Comparison of ENCODE assay signal across 16 cellular contexts in genomic region chr2:241198381-241199282, GRCh38. TPM values are rescaled to one million over a fixed set of nuclear protein-coding genes. Genes with fewer than 3 reads are reported as not detected.
A peak's percentile ranks its signal among the peaks of the same experiment; 100 is the strongest.
DNase-seq lines count a peak whose midpoint lies in the region; ATAC-seq and TF ChIP-seq lines count a peak whose summit lies in the region.
"Had no signal": no experiment of that assay in that cellular context is flagged by ENCODE, and none has a peak within 500 bp of the region (broad histone marks: within the 10 kb centered on the region; RNA-seq: fewer than 3 reads in every experiment).

No MANE protein-coding gene starts in this region.

- BruUV-seq in IMR-90 (replicated peaks; lab: Mats Ljungman, UMichigan): no TSS peak

- no peak overlapping the region for H4K5ac ChIP-seq in IMR-90 (ENCODE audit: low read depth, low read length)

- H3K14ac ChIP-seq in IMR-90 (replicated peaks; ENCODE audit: low read depth, low read length) (no peak overlapping the region), neuronal stem cell (ENCODE audit: low read length) (peak overlapping the region; percentile 32)

- DNase-seq in GM23338 (ENCODE audit: low spot score): no peak
- DNase-seq in IMR-90: no peak
- no peak for DNase-seq in endothelial cell (ENCODE audit: low spot score)
- no peak for DNase-seq in neuronal stem cell (ENCODE audit: low spot score)
- no peak for DNase-seq in tibial artery
- DNase-seq in 8988T: no peak
- DNase-seq: Calu3; CD4-positive, alpha-beta memory T cell; DMS53; H9; NCI-H1105 treated with DMSO at 0.1 percent for 48 hours; NCI-H187 treated with DMSO at 0.1 percent for 48 hours; NCI-H510A treated with DMSO at 0.1 percent for 48 hours; SHP77 treated with DMSO at 0.1 percent for 48 hours had no signal

- H2BK5ac ChIP-seq in IMR-90 (ENCODE audit: low read depth, low read length, poor library complexity, severe bottlenecking) (no peak overlapping the region), neuronal stem cell (ENCODE audit: low read length) (no peak overlapping the region)

- H2BK20ac ChIP-seq in IMR-90 (ENCODE audit: low read depth, low read length): no peak overlapping the region

- peaks cover 9% of the 10 kb centered on the region for H3K27me3 Mint-ChIP-seq in GM23338 (ENCODE audit: insufficient read depth, low read depth, poor library complexity)
- H3K27me3 Mint-ChIP-seq in endothelial cell (ENCODE audit: unreplicated experiment): peaks cover 2% of the 10 kb centered on the region
- H3K27me3 Mint-ChIP-seq: CD4-positive, alpha-beta memory T cell had no signal

- H4K8ac ChIP-seq in IMR-90 (ENCODE audit: low read depth in 2 of 2, low read length in 2 of 2) (no peak overlapping the region), neuronal stem cell (ENCODE audit: low read depth, low read length) (no peak overlapping the region)

- no peaks in the 10 kb centered on the region for H3K4me1 ChIP-seq in GM23338 (ENCODE audit: insufficient read depth)
- no peaks in the 10 kb centered on the region for H3K4me1 ChIP-seq in IMR-90 (ENCODE audit: control insufficient read depth, insufficient read depth, low read length)
- H3K4me1 ChIP-seq in neuronal stem cell (ENCODE audit: control insufficient read depth in 2 of 2, insufficient read depth in 1 of 2, low read depth in 1 of 2, low read length in 2 of 2): peaks cover 0 to 2% of the 10 kb centered on the region in 2 donors
- no peaks in the 10 kb centered on the region for H3K4me1 ChIP-seq in tibial artery

- dilution Hi-C loops in IMR-90 (cut with HindIII; ENCODE audit: low sequenced_read_pairs, unreplicated experiment): no loop called here

- H3K4me2 ChIP-seq in GM23338: no peak overlapping the region
- no peak overlapping the region for H3K4me2 ChIP-seq in IMR-90 (ENCODE audit: low read depth, low read length)
- no peak overlapping the region for H3K4me2 ChIP-seq in neuronal stem cell (ENCODE audit: insufficient read depth, low read length, poor library complexity, severe bottlenecking)

- H4K20me1 ChIP-seq in GM23338 (replicated peaks; ENCODE audit: insufficient read depth) (no peaks in the 10 kb centered on the region), IMR-90 (ENCODE audit: insufficient read depth, low read length) (no peaks in the 10 kb centered on the region)

- in situ Hi-C loops in IMR-90 (cut with MboI; ENCODE audit: low sequenced_read_pairs): no loop called here

- intact Hi-C loops in IMR-90 (cut with micrococcal nuclease): no loop called here
- intact Hi-C loops in tibial artery (cut with DNase I; ENCODE audit: low total_unique reads): no loop called here

- no peak for TF ChIP-seq CTCF in GM23338 (conservative IDR thresholded peaks at IDR 0.05; ENCODE audit: low read depth in 2 of 2)
- no peak for TF ChIP-seq CTCF in IMR-90 (conservative IDR thresholded peaks at IDR 0.05; ENCODE audit: low read depth, low read length)
- TF ChIP-seq CTCF in endothelial cell (IDR thresholded peaks at IDR 0.05; ENCODE audit: unreplicated experiment): no peak
- TF ChIP-seq CTCF in tibial artery (IDR thresholded peaks at IDR 0.05): no peak

- H3K36me3 Mint-ChIP-seq in GM23338 (ENCODE audit: low read depth): no peaks in the 10 kb centered on the region
- H3K36me3 Mint-ChIP-seq in endothelial cell (ENCODE audit: low read depth, unreplicated experiment): no peaks in the 10 kb centered on the region
- H3K36me3 Mint-ChIP-seq: CD4-positive, alpha-beta memory T cell had no signal

- H3K56ac ChIP-seq in IMR-90 (ENCODE audit: extremely low read depth, insufficient read depth, low read length): no peak overlapping the region

- H3K9me3 ChIP-seq in IMR-90 (ENCODE audit: control insufficient read depth, insufficient read depth, low read length) (no peaks in the 10 kb centered on the region), neuronal stem cell (replicated peaks in 1 of 2; ENCODE audit: control insufficient read depth in 2 of 2, insufficient read depth in 1 of 2, low read depth in 1 of 2, low read length in 2 of 2) (no peaks in the 10 kb centered on the region), tibial artery (no peaks in the 10 kb centered on the region)

- H3K4ac ChIP-seq in IMR-90 (ENCODE audit: low read depth, low read length) (no peak overlapping the region), neuronal stem cell (ENCODE audit: low read length) (no peak overlapping the region)

- no peak overlapping the region for H2BK12ac ChIP-seq in neuronal stem cell (ENCODE audit: low read length)

- no peaks in the 10 kb centered on the region for H3K4me1 Mint-ChIP-seq in GM23338
- no peaks in the 10 kb centered on the region for H3K4me1 Mint-ChIP-seq in endothelial cell (ENCODE audit: unreplicated experiment)
- H3K4me1 Mint-ChIP-seq: CD4-positive, alpha-beta memory T cell had no signal

- ATAC-seq in GM23338 (peak; percentile 23), IMR-90 (ENCODE audit: low read depth) (no peak), HG02798 (IDR thresholded peaks at IDR 0.05; ENCODE audit: poor library complexity, unreplicated experiment) (no peak)
- ATAC-seq: SK-N-SH treated with all-trans-retinoic acid at 6 μM for 48 hours had no signal

- H2AK9ac ChIP-seq in IMR-90 (replicated peaks; ENCODE audit: low read depth, low read length, poor library complexity): no peak overlapping the region

- H2AK5ac ChIP-seq in IMR-90 (ENCODE audit: low read depth, low read length): no peak overlapping the region
- H2AK5ac ChIP-seq in neuronal stem cell (ENCODE audit: low read depth, low read length): peak overlapping the region; percentile 66

- no peak overlapping the region for H3K23ac ChIP-seq in IMR-90 (ENCODE audit: low read depth, low read length)
- H3K23ac ChIP-seq in neuronal stem cell (ENCODE audit: low read depth, low read length, poor library complexity): peak overlapping the region; percentile 21

- H3K9ac ChIP-seq in IMR-90 (ENCODE audit: low read depth, low read length) (no peak overlapping the region), neuronal stem cell (ENCODE audit: low read depth, low read length, poor library complexity) (peak overlapping the region; percentile 13)

- CTCF ChIA-PET in IMR-90 (lab: Yijun Ruan, JAX): no interaction called here

- H2BK120ac ChIP-seq in IMR-90 (ENCODE audit: low read depth, low read length) (no peak overlapping the region), neuronal stem cell (ENCODE audit: low read depth, low read length) (no peak overlapping the region)

- H3K9me3 Mint-ChIP-seq in GM23338 (no peaks in the 10 kb centered on the region; the same call in 2 of the 3 replicates), endothelial cell (ENCODE audit: unreplicated experiment) (no peaks in the 10 kb centered on the region)
- H3K9me3 Mint-ChIP-seq: CD4-positive, alpha-beta memory T cell; H9 had no signal

- no peak overlapping the region for H3K18ac ChIP-seq in IMR-90 (ENCODE audit: low read depth, low read length)
- H3K18ac ChIP-seq in neuronal stem cell (ENCODE audit: low read length): peak overlapping the region; percentile 36

- H3K4me3 Mint-ChIP-seq in GM23338 (no peak overlapping the region), endothelial cell (ENCODE audit: unreplicated experiment) (peak overlapping the region; percentile 47)
- H3K4me3 Mint-ChIP-seq: CD4-positive, alpha-beta memory T cell; H9 had no signal

- WGBS in IMR-90 (ENCODE audit: extremely low coverage in 2 of 2, insufficient read length in 1 of 2), 2 experiments: 62% methylated on average over 15 of the region's 27 CpGs; no CpG with 5 or more reads in 1 of the 2 experiments
- WGBS in neuronal stem cell (ENCODE audit: extremely low coverage in 2 of 2, insufficient read length in 2 of 2, insufficient replicate concordance in 1 of 2), 2 donors: no CpG with 5 or more reads among the region's 27 CpGs

- no peaks in the 10 kb centered on the region for H3K27me3 ChIP-seq in GM23338 (ENCODE audit: insufficient read depth)
- peaks cover 17% of the 10 kb centered on the region for H3K27me3 ChIP-seq in IMR-90 (ENCODE audit: control insufficient read depth, insufficient read depth, low read length)
- peaks cover 0 to 40% (median 0%) of the 10 kb centered on the region in 3 experiments for H3K27me3 ChIP-seq in neuronal stem cell (ENCODE audit: control insufficient read depth in 3 of 3, insufficient read depth in 3 of 3, low read depth in 1 of 3, low read length in 3 of 3)
- H3K27me3 ChIP-seq in tibial artery: no peaks in the 10 kb centered on the region

- no peak for TF ChIP-seq POLR2A in IMR-90 (IDR thresholded peaks at IDR 0.05; ENCODE audit: low read depth, low read length)

- H3K4me3 ChIP-seq in GM23338 (no peak overlapping the region), IMR-90 (ENCODE audit: insufficient read depth, low read depth, low read length) (no peak overlapping the region), neuronal stem cell (ENCODE audit: low read length in 2 of 2) (peak overlapping the region in 1 of 2 donors; percentile 16), tibial artery (no peak overlapping the region)

- no peaks in the 10 kb centered on the region for H3K79me1 ChIP-seq in IMR-90 (ENCODE audit: low read depth in 1 of 2, low read length in 2 of 2)
- H3K79me1 ChIP-seq in neuronal stem cell (ENCODE audit: low read depth, low read length): no peaks in the 10 kb centered on the region

- H3K27ac Mint-ChIP-seq in GM23338 (no peak overlapping the region), endothelial cell (ENCODE audit: unreplicated experiment) (no peak overlapping the region)
- H3K27ac Mint-ChIP-seq: CD4-positive, alpha-beta memory T cell; H9 had no signal

- H3K36me3 ChIP-seq in GM23338 (ENCODE audit: insufficient read depth) (no peaks in the 10 kb centered on the region), IMR-90 (ENCODE audit: control insufficient read depth, insufficient read depth, low read length) (no peaks in the 10 kb centered on the region), neuronal stem cell (replicated peaks in 1 of 2; ENCODE audit: control insufficient read depth in 2 of 2, insufficient read depth in 2 of 2, low read length in 2 of 2) (no peaks in the 10 kb centered on the region), tibial artery (no peaks in the 10 kb centered on the region)

- H2BK15ac ChIP-seq in IMR-90 (ENCODE audit: low read depth, low read length): no peak overlapping the region
- H2BK15ac ChIP-seq in neuronal stem cell (ENCODE audit: low read length): no peak overlapping the region

- no peaks in the 10 kb centered on the region for H3F3A ChIP-seq in GM23338 (replicated peaks; ENCODE audit: low read depth)

- H3K27ac ChIP-seq in GM23338 (ENCODE audit: low read depth) (no peak overlapping the region), IMR-90 (ENCODE audit: insufficient read depth, low read length) (no peak overlapping the region), neuronal stem cell (replicated peaks; ENCODE audit: low read length) (no peak overlapping the region), tibial artery (no peak overlapping the region)

- POLR2A ChIA-PET in IMR-90 (lab: Charles Lee; ENCODE audit: unreplicated experiment): no interaction called here

- no peak overlapping the region for H2AFZ ChIP-seq in GM23338
- H2AFZ ChIP-seq in IMR-90 (replicated peaks; ENCODE audit: low read length, poor library complexity): peak overlapping the region; percentile 66
- no peak overlapping the region for H2AFZ ChIP-seq in neuronal stem cell (ENCODE audit: low read length)

- no peaks in the 10 kb centered on the region for H3K9me1 ChIP-seq in IMR-90 (ENCODE audit: insufficient read depth, low read length)

- H3K9me2 ChIP-seq in GM23338 (ENCODE audit: insufficient read depth): no peaks in the 10 kb centered on the region

- H4K91ac ChIP-seq in IMR-90 (ENCODE audit: insufficient read depth, low read depth, low read length) (no peak overlapping the region), neuronal stem cell (ENCODE audit: low read depth, low read length, poor library complexity) (no peak overlapping the region)

- TF ChIP-seq RAD21 in IMR-90 (IDR thresholded peaks at IDR 0.05; ENCODE audit: low read length): no peak

- H3K79me2 ChIP-seq in GM23338 (replicated peaks; ENCODE audit: insufficient read depth): no peaks in the 10 kb centered on the region

RNA-seq across cellular contexts. Expression of gene ANO7, which starts 10.2 kb away (rescaled TPM):
- total RNA-seq in GM23338 (2014; rRNA removed; shearing (Covaris generic)): 3.3 and 5.1 TPM in 2 replicates
- 3.6 and 4.0 TPM in 2 replicates for polyA plus RNA-seq in GM23338 (2016; fragmentation: Nextera tagmentation; extraction: Ambion mirVana)
- total RNA-seq in IMR-90 (2012; rRNA removed): 0.36 and 0.56 TPM in 2 replicates
- 3.4 and 3.8 TPM in 2 replicates for polyA plus RNA-seq in IMR-90 (2012; rRNA removed)
- polyA plus RNA-seq in IMR-90 (2012; cell fraction: cytosol; rRNA removed): 1.0 and 4.4 TPM in 2 replicates
- 6.2 and 11.5 TPM in 2 replicates for polyA plus RNA-seq in IMR-90 (2012; cell fraction: nucleus; rRNA removed; ENCODE audit: low replicate concordance)
- total RNA-seq in endothelial cell (ENCODE audit: unreplicated experiment): 16.1 TPM
- polyA plus RNA-seq in neuronal stem cell (2013, experiment 1 of 2): 1.3 TPM
- 1.4 TPM for polyA plus RNA-seq in neuronal stem cell (2013, experiment 2 of 2)

RNA-seq across cellular contexts. Expression of gene PPP1R7, which starts 48.4 kb away (rescaled TPM):
- 48.2 and 60.2 TPM in 2 replicates for total RNA-seq in GM23338 (2014; rRNA removed; shearing (Covaris generic))
- polyA plus RNA-seq in GM23338 (2016; fragmentation: Nextera tagmentation; extraction: Ambion mirVana) (94.3 and 98.6 TPM in 2 replicates), IMR-90 (2012; rRNA removed) (70.0 and 70.8 TPM in 2 replicates)
- total RNA-seq in IMR-90 (2012; rRNA removed) (60.8 and 104 TPM in 2 replicates), endothelial cell (ENCODE audit: unreplicated experiment) (61.6 TPM)
- 22.6 and 23.6 TPM in 2 replicates for polyA plus RNA-seq in IMR-90 (2012; cell fraction: cytosol; rRNA removed)
- polyA plus RNA-seq in IMR-90 (2012; cell fraction: nucleus; rRNA removed; ENCODE audit: low replicate concordance): 20.1 and 47.4 TPM in 2 replicates
- polyA plus RNA-seq in neuronal stem cell (2013, experiment 1 of 2): 36.4 TPM
- polyA plus RNA-seq in neuronal stem cell (2013, experiment 2 of 2): 38.0 TPM

RNA-seq across cellular contexts. Expression of gene PASK, which starts 49.4 kb away (rescaled TPM):
- total RNA-seq in GM23338 (2014; rRNA removed; shearing (Covaris generic)): 37.6 and 38.4 TPM in 2 replicates
- polyA plus RNA-seq in GM23338 (2016; fragmentation: Nextera tagmentation; extraction: Ambion mirVana) (12.4 and 12.5 TPM in 2 replicates), IMR-90 (2012; rRNA removed) (4.1 TPM in 2 replicates)
- total RNA-seq in IMR-90 (2012; rRNA removed) (2.2 and 4.1 TPM in 2 replicates), endothelial cell (ENCODE audit: unreplicated experiment) (39.7 TPM)
- polyA plus RNA-seq in IMR-90 (2012; cell fraction: cytosol; rRNA removed): 1.6 and 1.9 TPM in 2 replicates
- polyA plus RNA-seq in IMR-90 (2012; cell fraction: nucleus; rRNA removed; ENCODE audit: low replicate concordance): 17.0 and 17.6 TPM in 2 replicates
- 11.4 TPM for polyA plus RNA-seq in neuronal stem cell (2013, experiment 1 of 2)
- polyA plus RNA-seq in neuronal stem cell (2013, experiment 2 of 2): 10.5 TPM
